ENCODE assay signal across 29 cellular contexts in genomic region chr6:161050134-161050765, GRCh38. TPM values are rescaled to one million over a fixed set of nuclear protein-coding genes. Genes with fewer than 3 reads are reported as not detected.
A peak's percentile ranks its signal among the peaks of the same experiment; 100 is the strongest.
DNase-seq lines count a peak whose midpoint lies in the region; ATAC-seq and TF ChIP-seq lines count a peak whose summit lies in the region.
"Had no signal": no experiment of that assay in that cellular context is flagged by ENCODE, and none has a peak within 500 bp of the region (broad histone marks: within the 10 kb centered on the region; RNA-seq: fewer than 3 reads in every experiment).

No MANE protein-coding gene starts in this region.

- H3K4me3 Mint-ChIP-seq in CD4-positive, alpha-beta T cell: peak overlapping the region; percentile 40
- H3K4me3 Mint-ChIP-seq in activated T-helper 17 cell treated with anti-CD3 and anti-CD28 coated beads, Interleukin-2, amount 50 U/mL, for 72 hours: peak overlapping the region; percentile 62
- no peak overlapping the region for H3K4me3 Mint-ChIP-seq in chondrocyte (ENCODE audit: unreplicated experiment)
- H3K4me3 Mint-ChIP-seq: activated T-helper 1 cell treated with anti-CD3 and anti-CD28 coated beads, Interleukin-12 subunit alpha, Interleukin-12 subunit beta, Interleukin-2, Interleukin-4 antibody, amounts not matched to agents 30 ng/mL and 10 ng/mL and 1 ng/mL, durations not matched to agents 14 hours and 24 hours and 36 hours; stimulated activated memory B cell treated with anti-CD40 and anti-IgM and Interleukin-4, amounts not matched to agents 10 μg/mL and 1 μg/mL and 100 μg/mL, for 72 hours; type B pancreatic cell had no signal

- H3K9me3 ChIP-seq in CD4-positive, alpha-beta T cell (ENCODE audit: control insufficient read depth, low read length): no peaks in the 10 kb centered on the region
- H3K9me3 ChIP-seq: BLaER1, colonic mucosa, esophagus muscularis mucosa, right lobe of liver, SJCRH30 had no signal

- CTCF ChIA-PET in CD4-positive, alpha-beta T cell (lab: Charles Lee): interaction anchor here (1.2 kb wide), 1 partner anchor 26 kb away, joined by 3 read pairs; no protein-coding TSS in a partner anchor

- TF ChIP-seq CTCF in CD4-positive, alpha-beta T cell (IDR thresholded peaks at IDR 0.05): no peak
- TF ChIP-seq CTCF in chondrocyte (IDR thresholded peaks at IDR 0.05): no peak

- no peaks in the 10 kb centered on the region for H3K27me3 ChIP-seq in CD4-positive, alpha-beta T cell (ENCODE audit: control insufficient read depth, insufficient read depth, low read length)
- H3K27me3 ChIP-seq: BLaER1, colonic mucosa, esophagus muscularis mucosa, hepatocyte, right lobe of liver, SJCRH30 had no signal

- H3K9me3 Mint-ChIP-seq in CD4-positive, alpha-beta T cell: no peaks in the 10 kb centered on the region
- no peaks in the 10 kb centered on the region for H3K9me3 Mint-ChIP-seq in activated T-helper 17 cell treated with anti-CD3 and anti-CD28 coated beads, Interleukin-2, amount 50 U/mL, for 72 hours
- no peaks in the 10 kb centered on the region for H3K9me3 Mint-ChIP-seq in chondrocyte (ENCODE audit: low read depth)
- H3K9me3 Mint-ChIP-seq: activated T-helper 1 cell treated with anti-CD3 and anti-CD28 coated beads, Interleukin-12 subunit alpha, Interleukin-12 subunit beta, Interleukin-2, Interleukin-4 antibody, amounts not matched to agents 30 ng/mL and 10 ng/mL and 1 ng/mL, durations not matched to agents 14 hours and 24 hours and 36 hours; stimulated activated memory B cell treated with anti-CD40 and anti-IgM and Interleukin-4, amounts not matched to agents 10 μg/mL and 1 μg/mL and 100 μg/mL, for 72 hours; type B pancreatic cell had no signal

- peak; percentile 43 for ATAC-seq in CD4-positive, alpha-beta T cell (ENCODE audit: poor library complexity)
- ATAC-seq in GM19025 (IDR thresholded peaks at IDR 0.05; ENCODE audit: low read depth, unreplicated experiment): peak; percentile 49
- peak; percentile 53 for ATAC-seq in HG03280 (IDR thresholded peaks at IDR 0.05; ENCODE audit: unreplicated experiment)
- peak; percentile 89 for ATAC-seq in activated T-helper 17 cell treated with anti-CD3 and anti-CD28 coated beads, Interleukin-2, amount 50 U/mL, for 72 hours (replicated peaks)
- no peak for ATAC-seq in Right ventricle myocardium superior (ENCODE audit: poor library complexity)
- ATAC-seq: K562; right lobe of liver; stimulated activated memory B cell treated with anti-CD40 and anti-IgM and Interleukin-4, amounts not matched to agents 10 μg/mL and 1 μg/mL and 100 μg/mL, for 72 hours had no signal

- POLR2A ChIA-PET in CD4-positive, alpha-beta T cell (lab: Charles Lee): interaction anchor here (0.8 kb wide), 1 partner anchor 30 kb away, joined by 3 read pairs; no protein-coding TSS in a partner anchor

- peak overlapping the region; percentile 73 for H3K27ac Mint-ChIP-seq in CD4-positive, alpha-beta T cell
- peak overlapping the region; percentile 83 for H3K27ac Mint-ChIP-seq in activated T-helper 17 cell treated with anti-CD3 and anti-CD28 coated beads, Interleukin-2, amount 50 U/mL, for 72 hours
- no peak overlapping the region for H3K27ac Mint-ChIP-seq in chondrocyte (ENCODE audit: unreplicated experiment)
- H3K27ac Mint-ChIP-seq: activated T-helper 1 cell treated with anti-CD3 and anti-CD28 coated beads, Interleukin-12 subunit alpha, Interleukin-12 subunit beta, Interleukin-2, Interleukin-4 antibody, amounts not matched to agents 30 ng/mL and 10 ng/mL and 1 ng/mL, durations not matched to agents 14 hours and 24 hours and 36 hours; stimulated activated memory B cell treated with anti-CD40 and anti-IgM and Interleukin-4, amounts not matched to agents 10 μg/mL and 1 μg/mL and 100 μg/mL, for 72 hours; type B pancreatic cell had no signal

- H3K27me3 Mint-ChIP-seq in CD4-positive, alpha-beta T cell: no peaks in the 10 kb centered on the region
- H3K27me3 Mint-ChIP-seq in activated T-helper 17 cell treated with anti-CD3 and anti-CD28 coated beads, Interleukin-2, amount 50 U/mL, for 72 hours: no peaks in the 10 kb centered on the region
- H3K27me3 Mint-ChIP-seq in chondrocyte (ENCODE audit: low read depth): no peaks in the 10 kb centered on the region
- H3K27me3 Mint-ChIP-seq: stimulated activated memory B cell treated with anti-CD40 and anti-IgM and Interleukin-4, amounts not matched to agents 10 μg/mL and 1 μg/mL and 100 μg/mL, for 72 hours; type B pancreatic cell had no signal

- peaks cover 50% of the 10 kb centered on the region for H3K36me3 Mint-ChIP-seq in CD4-positive, alpha-beta T cell (ENCODE audit: low read depth)
- peaks cover 29% of the 10 kb centered on the region for H3K36me3 Mint-ChIP-seq in activated T-helper 17 cell treated with anti-CD3 and anti-CD28 coated beads, Interleukin-2, amount 50 U/mL, for 72 hours (ENCODE audit: low read depth)
- peaks cover 3% of the 10 kb centered on the region for H3K36me3 Mint-ChIP-seq in chondrocyte (ENCODE audit: low read depth)

- intact Hi-C loops in CD4-positive, alpha-beta T cell (cut with DNase I, micrococcal nuclease): no loop called here
- intact Hi-C loops in Right ventricle myocardium superior (cut with DNase I): no loop called here

- H3K4me1 Mint-ChIP-seq in CD4-positive, alpha-beta T cell (ENCODE audit: low read depth): peaks cover 21% of the 10 kb centered on the region
- peaks cover 16% of the 10 kb centered on the region for H3K4me1 Mint-ChIP-seq in activated T-helper 17 cell treated with anti-CD3 and anti-CD28 coated beads, Interleukin-2, amount 50 U/mL, for 72 hours
- H3K4me1 Mint-ChIP-seq in chondrocyte (ENCODE audit: low read depth): peaks cover 17% of the 10 kb centered on the region

- H3K27ac ChIP-seq in CD4-positive, alpha-beta T cell (ENCODE audit: low read depth, low read length): no peak overlapping the region
- H3K27ac ChIP-seq: BLaER1, colonic mucosa, esophagus muscularis mucosa, hepatocyte, right lobe of liver, SJCRH30 had no signal

- no peak for DNase-seq in CD4-positive, alpha-beta T cell
- DNase-seq in Right ventricle myocardium superior (no peak), chondrocyte (ENCODE audit: low spot score) (no peak), NCI-H2227 treated with DMSO at 0.1 percent for 48 hours (lab: John Stamatoyannopoulos, UW) (no peak)
- DNase-seq: activated naive CD4-positive, alpha-beta T cell treated with anti-CD3 and anti-CD28 coated beads, Interleukin-2, amount 50 U/mL, for 16 hours; Calu3; colonic mucosa; DMS79 treated with DMSO at 0.1 percent for 48 hours; foreskin melanocyte; NCI-H1105 treated with DMSO at 0.1 percent for 48 hours; NCI-H2029; NCI-H226; NCI-H69; posterior cingulate gyrus; right lobe of liver; SJCRH30; stimulated activated CD4-positive, alpha-beta T cell treated with anti-CD3 and anti-CD28 coated beads, Interleukin-12 subunit alpha, Interleukin-12 subunit beta, amount 100 ng/mL, for 4 hours; stimulated activated CD4-positive, alpha-beta T cell treated with anti-CD3 and anti-CD28 coated beads, Interleukin-4, amount 100 ng/mL, for 1 hour; substantia nigra had no signal

RNA-seq across cellular contexts. Expression of gene MAP3K4, which starts 58.7 kb away (rescaled TPM):
- total RNA-seq in CD4-positive, alpha-beta T cell: 10 to 100 TPM; 75.5 to 80.3 TPM
- total RNA-seq in activated T-helper 17 cell treated with anti-CD3 and anti-CD28 coated beads, Interleukin-2, amount 50 U/mL, for 72 hours: 10 to 100 TPM; 76.1 to 97.9 TPM
- 41.7 TPM for total RNA-seq in Right ventricle myocardium superior
- total RNA-seq in chondrocyte: 25.5 to 34.1 TPM (median 33.2 TPM) in 3 replicates
